ENCODE assay signal across 17 cellular contexts in the genomic region with DNA sequence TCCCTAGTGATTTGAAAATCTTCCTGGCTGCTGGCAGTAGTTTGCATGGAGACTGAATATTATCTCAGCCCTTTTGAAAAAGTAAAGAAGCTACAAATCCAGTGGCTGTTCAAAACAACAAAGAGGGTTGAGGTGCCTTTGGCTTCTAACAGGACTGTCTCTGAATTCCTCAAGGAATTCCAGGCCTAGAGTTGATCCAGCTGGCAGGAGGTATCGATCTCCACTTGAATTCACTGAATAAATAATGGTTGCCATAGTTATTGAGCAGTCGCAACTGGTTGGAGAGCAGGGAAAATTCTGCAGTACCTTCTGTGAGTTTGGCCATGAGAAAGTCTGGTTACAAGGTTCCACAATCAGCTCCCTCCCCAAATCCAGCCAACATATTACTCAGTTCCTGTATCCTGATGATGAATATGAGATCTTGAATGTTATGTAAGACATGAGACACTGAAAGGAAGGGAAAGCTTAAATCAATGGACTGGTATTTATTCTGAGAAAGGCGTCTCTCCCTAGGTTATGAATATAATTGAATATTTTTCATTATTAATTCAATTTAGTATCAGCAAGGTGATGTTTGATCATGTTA.
A peak's percentile ranks its signal among the peaks of the same experiment; 100 is the strongest.
DNase-seq lines count a peak whose midpoint lies in the region; ATAC-seq and TF ChIP-seq lines count a peak whose summit lies in the region.
"Had no signal": no experiment of that assay in that cellular context is flagged by ENCODE, and none has a peak within 500 bp of the region (broad histone marks: within the 10 kb centered on the region; RNA-seq: fewer than 3 reads in every experiment).

No MANE protein-coding gene starts in this region.

- no peak overlapping the region for H3K4me3 Mint-ChIP-seq in stimulated activated effector memory CD8-positive, alpha-beta T cell treated with anti-CD3 and anti-CD28 coated beads, Interleukin-12 subunit alpha, Interleukin-12 subunit beta, amount 100 ng/mL, for 72 hours
- H3K4me3 Mint-ChIP-seq: activated CD4-positive, alpha-beta T cell treated with anti-CD3 and anti-CD28 coated beads, Interleukin-2, amount 10 ng/mL, durations not matched to agents 7 days and 5 days; natural killer cell treated with Interleukin-12 subunit alpha and Interleukin-12 subunit beta and Interleukin-15 and Interleukin-18, amount 100 ng/mL, for 72 hours; T-helper 17 cell had no signal

- DNase-seq in DMS53 (lab: John Stamatoyannopoulos, UW) (peak; percentile 45), DMS53 treated with DMSO at 0.1 percent for 48 hours (lab: John Stamatoyannopoulos, UW; ENCODE audit: unreplicated experiment) (no peak), NCI-H446 (lab: John Stamatoyannopoulos, UW) (peak; percentile 62 to 76), fibroblast of mammary gland (ENCODE audit: low read depth) (peak; percentile 67), pons (ENCODE audit: low spot score) (peak; percentile 4), NOMO-1 treated with dmso at 0.1 percent for 144 hours (lab: John Stamatoyannopoulos, UW; ENCODE audit: unreplicated experiment) (no peak)
- no peak for DNase-seq in stimulated activated effector memory CD8-positive, alpha-beta T cell treated with anti-CD3 and anti-CD28 coated beads, Interleukin-12 subunit alpha, Interleukin-12 subunit beta, amount 100 ng/mL, for 72 hours (ENCODE audit: low spot score in 2 of 2)
- no peak for DNase-seq in activated T-cell treated with anti-CD3 and anti-CD28 coated beads, Interleukin-2, amount 50 U/mL, for 48 hours
- DNase-seq: activated CD4-positive, alpha-beta T cell treated with anti-CD3 and anti-CD28 coated beads, Interleukin-2, amount 10 ng/mL, durations not matched to agents 7 days and 5 days; Calu3; KBM-7; left ventricle myocardium superior; NCI-H2081 treated with DMSO at 0.1 percent for 48 hours; Peyer's patch; T-helper 17 cell had no signal

- peaks cover 10% of the 10 kb centered on the region for H3K4me1 Mint-ChIP-seq in stimulated activated effector memory CD8-positive, alpha-beta T cell treated with anti-CD3 and anti-CD28 coated beads, Interleukin-12 subunit alpha, Interleukin-12 subunit beta, amount 100 ng/mL, for 72 hours
- H3K4me1 Mint-ChIP-seq: activated CD4-positive, alpha-beta T cell treated with anti-CD3 and anti-CD28 coated beads, Interleukin-2, amount 10 ng/mL, durations not matched to agents 7 days and 5 days; T-helper 17 cell had no signal

- H3K9me3 Mint-ChIP-seq in stimulated activated effector memory CD8-positive, alpha-beta T cell treated with anti-CD3 and anti-CD28 coated beads, Interleukin-12 subunit alpha, Interleukin-12 subunit beta, amount 100 ng/mL, for 72 hours = no peaks in the 10 kb centered on the region
- H3K9me3 Mint-ChIP-seq: natural killer cell treated with Interleukin-12 subunit alpha and Interleukin-12 subunit beta and Interleukin-15 and Interleukin-18, amount 100 ng/mL, for 72 hours had no signal

- TF ChIP-seq CTCF in fibroblast of mammary gland (conservative IDR thresholded peaks at IDR 0.05; ENCODE audit: control insufficient read depth, insufficient read depth, low read depth, low read length) = no peak

- peaks cover 94% of the 10 kb centered on the region for H3K36me3 Mint-ChIP-seq in stimulated activated effector memory CD8-positive, alpha-beta T cell treated with anti-CD3 and anti-CD28 coated beads, Interleukin-12 subunit alpha, Interleukin-12 subunit beta, amount 100 ng/mL, for 72 hours
- H3K36me3 Mint-ChIP-seq: natural killer cell treated with Interleukin-12 subunit alpha and Interleukin-12 subunit beta and Interleukin-15 and Interleukin-18, amount 100 ng/mL, for 72 hours had no signal

- no peak overlapping the region for H3K27ac Mint-ChIP-seq in stimulated activated effector memory CD8-positive, alpha-beta T cell treated with anti-CD3 and anti-CD28 coated beads, Interleukin-12 subunit alpha, Interleukin-12 subunit beta, amount 100 ng/mL, for 72 hours
- H3K27ac Mint-ChIP-seq: activated CD4-positive, alpha-beta T cell treated with anti-CD3 and anti-CD28 coated beads, Interleukin-2, amount 10 ng/mL, durations not matched to agents 7 days and 5 days; natural killer cell treated with Interleukin-12 subunit alpha and Interleukin-12 subunit beta and Interleukin-15 and Interleukin-18, amount 100 ng/mL, for 72 hours; T-helper 17 cell had no signal

- ATAC-seq in stimulated activated effector memory CD8-positive, alpha-beta T cell treated with anti-CD3 and anti-CD28 coated beads, Interleukin-12 subunit alpha, Interleukin-12 subunit beta, amount 100 ng/mL, for 72 hours = no peak
- ATAC-seq: left ventricle myocardium superior; natural killer cell treated with Interleukin-12 subunit alpha and Interleukin-12 subunit beta and Interleukin-15 and Interleukin-18, amount 100 ng/mL, for 72 hours; T-helper 17 cell had no signal

- H3K4me3 ChIP-seq in fibroblast of mammary gland (ENCODE audit: control insufficient read depth, low read depth, low read length) = no peak overlapping the region
- H3K4me3 ChIP-seq: Peyer's patch, thoracic aorta had no signal

Comparison
In these comparisons a context has a peak if more than half of its experiments do, and no peak if none do; other contexts are left out.
1. DNase-seq: peak in DMS53 (single experiment), NCI-H446 (2 of 2), fibroblast of mammary gland (single experiment) and pons (single experiment); none in DMS53 treated with DMSO at 0.1 percent for 48 hours (single experiment), NOMO-1 treated with dmso at 0.1 percent for 144 hours (single experiment), stimulated activated effector memory CD8-positive, alpha-beta T cell treated with anti-CD3 and anti-CD28 coated beads, Interleukin-12 subunit alpha, Interleukin-12 subunit beta, amount 100 ng/mL, for 72 hours (0 of 2) and activated T-cell treated with anti-CD3 and anti-CD28 coated beads, Interleukin-2, amount 50 U/mL, for 48 hours (0 of 2).